8 cellular contexts compared by ENCODE assay signal in the genomic region with DNA sequence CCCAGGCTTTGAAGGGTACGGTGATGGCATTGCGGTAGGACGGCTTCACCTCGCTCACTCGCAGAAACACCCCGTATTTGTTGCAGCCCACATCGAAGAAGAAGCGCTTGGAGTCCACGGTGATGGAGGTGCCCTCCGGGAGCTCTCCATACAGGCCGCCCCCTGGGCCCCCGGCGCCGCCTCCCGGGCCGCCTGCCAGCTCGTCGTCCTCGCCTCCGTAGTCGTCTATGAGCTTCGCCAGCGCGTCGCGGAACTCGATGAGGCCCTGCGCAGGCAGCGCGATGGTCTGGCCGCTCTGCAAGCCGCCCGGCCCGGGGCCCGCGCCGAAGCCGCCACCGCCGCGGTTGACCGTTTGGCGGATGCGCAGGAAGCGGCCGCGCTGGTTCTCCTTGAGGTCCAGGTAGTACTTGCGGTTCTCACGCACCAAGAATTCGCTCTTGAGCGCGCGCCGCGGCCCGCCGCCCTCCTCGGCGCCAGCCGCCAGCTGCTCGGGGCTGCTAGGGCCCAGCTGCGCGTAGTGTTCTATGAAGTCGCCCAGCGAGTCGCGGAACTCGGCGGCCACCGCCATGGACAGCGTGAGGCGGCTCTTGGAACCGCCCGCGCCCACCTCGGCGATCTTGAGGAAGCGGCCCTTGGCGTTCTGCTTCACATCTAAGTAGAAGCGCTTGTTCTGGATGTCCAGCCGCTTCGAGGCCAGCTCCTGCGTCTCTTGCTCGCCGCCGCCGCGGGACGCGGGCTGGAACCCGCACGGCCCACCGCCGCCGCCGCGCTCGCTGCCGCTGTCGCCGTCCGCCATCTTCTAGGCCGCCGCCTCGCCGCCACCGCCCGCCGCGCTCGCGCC.
DNase-seq lines count a peak whose midpoint lies in the region; ATAC-seq and TF ChIP-seq lines count a peak whose summit lies in the region.

No MANE protein-coding gene starts in this region.

- no peak for TF ChIP-seq CTCF in epithelial cell of esophagus (IDR thresholded peaks at IDR 0.05; ENCODE audit: insufficient read depth, low read depth, low read length, missing control alignments)

- H3K4me3 ChIP-seq in epithelial cell of esophagus (ENCODE audit: low read length), result peak overlapping the region; percentile 71
- peak overlapping the region; percentile 85 to 88 for H3K4me3 ChIP-seq in muscle layer of colon (ENCODE audit: low read depth in 1 of 2, low read length in 2 of 2)

- peak overlapping the region; percentile 99 for H3K27ac Mint-ChIP-seq in stimulated activated effector memory CD8-positive, alpha-beta T cell treated with anti-CD3 and anti-CD28 coated beads, Interleukin-12 subunit alpha, Interleukin-12 subunit beta, amount 100 ng/mL, for 72 hours

- ATAC-seq in HG02588 (IDR thresholded peaks at IDR 0.05; ENCODE audit: unreplicated experiment), result peak; percentile 27
- ATAC-seq in stimulated activated effector memory CD8-positive, alpha-beta T cell treated with anti-CD3 and anti-CD28 coated beads, Interleukin-12 subunit alpha, Interleukin-12 subunit beta, amount 100 ng/mL, for 72 hours, result peak; percentile 44

- H3K27ac ChIP-seq in muscle layer of colon (ENCODE audit: low read depth, low read length), result peak overlapping the region; percentile 95

- H3K36me3 Mint-ChIP-seq in stimulated activated effector memory CD8-positive, alpha-beta T cell treated with anti-CD3 and anti-CD28 coated beads, Interleukin-12 subunit alpha, Interleukin-12 subunit beta, amount 100 ng/mL, for 72 hours, result peaks cover 60% of the 10 kb centered on the region

- no peaks in the 10 kb centered on the region for H3K9me3 ChIP-seq in muscle layer of colon (ENCODE audit: low read length)

- H3K4me1 Mint-ChIP-seq in stimulated activated effector memory CD8-positive, alpha-beta T cell treated with anti-CD3 and anti-CD28 coated beads, Interleukin-12 subunit alpha, Interleukin-12 subunit beta, amount 100 ng/mL, for 72 hours, result peaks cover 53% of the 10 kb centered on the region

- no peaks in the 10 kb centered on the region for H3K27me3 ChIP-seq in muscle layer of colon (ENCODE audit: control insufficient read depth in 1 of 2, insufficient read depth in 2 of 2, low read length in 2 of 2)

- no peaks in the 10 kb centered on the region for H3K9me3 Mint-ChIP-seq in stimulated activated effector memory CD8-positive, alpha-beta T cell treated with anti-CD3 and anti-CD28 coated beads, Interleukin-12 subunit alpha, Interleukin-12 subunit beta, amount 100 ng/mL, for 72 hours

- peak overlapping the region; percentile 89 for H3K4me3 Mint-ChIP-seq in stimulated activated effector memory CD8-positive, alpha-beta T cell treated with anti-CD3 and anti-CD28 coated beads, Interleukin-12 subunit alpha, Interleukin-12 subunit beta, amount 100 ng/mL, for 72 hours

- H3K36me3 ChIP-seq in muscle layer of colon (ENCODE audit: insufficient read depth, low read length), result peaks cover 11% of the 10 kb centered on the region

- DNase-seq in DMS79 treated with DMSO at 0.1 percent for 48 hours (lab: John Stamatoyannopoulos, UW), result peak; percentile 50
- DNase-seq in DMS79 (lab: John Stamatoyannopoulos, UW), result no peak
- DNase-seq in NCI-H1417 (lab: John Stamatoyannopoulos, UW), result peak; percentile 40 to 83 (median 82)
- peak; percentile 8 for DNase-seq in activated CD8-positive, alpha-beta memory T cell treated with anti-CD3 and anti-CD28 coated beads, Interleukin-2, amount 50 U/mL, for 1 hour (ENCODE audit: extremely low read depth)
- DNase-seq in epithelial cell of esophagus (ENCODE audit: low read depth), result peak; percentile 45
- peak; percentile 38 to 77 for DNase-seq in stimulated activated effector memory CD8-positive, alpha-beta T cell treated with anti-CD3 and anti-CD28 coated beads, Interleukin-12 subunit alpha, Interleukin-12 subunit beta, amount 100 ng/mL, for 72 hours (ENCODE audit: low spot score in 2 of 2)

- peaks cover 47% of the 10 kb centered on the region for H3K4me1 ChIP-seq in muscle layer of colon (ENCODE audit: insufficient read depth, low read length)

- H3K9ac ChIP-seq in muscle layer of colon (ENCODE audit: low read length), result peak overlapping the region; percentile 86
